ENCODE assay signal across 31 cellular contexts in the genomic region with DNA sequence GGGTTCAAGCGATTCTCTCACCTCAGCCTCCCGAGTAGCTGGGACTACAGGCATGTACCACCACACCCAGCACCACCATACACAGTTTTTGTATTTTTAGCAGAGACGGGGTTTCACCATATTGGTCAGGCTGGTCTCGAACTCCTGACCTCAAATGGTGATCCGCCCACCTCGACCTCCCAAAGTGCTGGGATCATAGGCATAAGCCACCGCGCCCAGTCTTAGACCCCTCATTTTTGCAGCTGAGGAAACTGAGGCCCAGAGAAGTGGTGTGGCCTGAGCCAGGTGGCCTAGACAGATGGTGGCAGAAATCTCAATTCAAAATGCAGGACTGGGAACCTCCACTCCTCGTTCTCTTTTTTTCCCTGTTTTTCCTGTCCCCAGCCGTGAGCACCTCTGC. TPM values are rescaled to one million over a fixed set of nuclear protein-coding genes. Genes with fewer than 3 reads are reported as not detected.
DNase-seq lines count a peak whose midpoint lies in the region; ATAC-seq, FAIRE-seq and TF ChIP-seq lines count a peak whose summit lies in the region.
"Had no signal": no experiment of that assay in that cellular context is flagged by ENCODE, and none has a peak within 500 bp of the region (broad histone marks: within the 10 kb centered on the region; RNA-seq: fewer than 3 reads in every experiment).

No MANE protein-coding gene starts in this region.

- H3K4me3 Mint-ChIP-seq in activated T-cell treated with anti-CD3 and anti-CD28 coated beads, Interleukin-2, amount 50 U/mL, for 24 hours: no peak overlapping the region
- no peak overlapping the region for H3K4me3 Mint-ChIP-seq in astrocyte (ENCODE audit: unreplicated experiment)
- H3K4me3 Mint-ChIP-seq: CD14-positive monocyte; CD4-positive, alpha-beta memory T cell; CD4-positive, CD25-positive, alpha-beta regulatory T cell; CD8-positive, alpha-beta memory T cell had no signal

- 94 to 96% (median 95%) methylated on average over 10 of the region's 10 CpGs for WGBS in heart left ventricle, 4 donors

- H3K4me1 Mint-ChIP-seq in activated T-cell treated with anti-CD3 and anti-CD28 coated beads, Interleukin-2, amount 50 U/mL, for 24 hours (ENCODE audit: low read depth): no peaks in the 10 kb centered on the region
- H3K4me1 Mint-ChIP-seq in astrocyte (ENCODE audit: low read depth, unreplicated experiment): peaks cover 16% of the 10 kb centered on the region
- H3K4me1 Mint-ChIP-seq: CD14-positive monocyte had no signal

- H2AFZ ChIP-seq in Karpas-422 (ENCODE audit: low read length) (no peak overlapping the region), astrocyte (ENCODE audit: low read depth, low read length) (no peak overlapping the region)

- ATAC-seq in HG02852 (IDR thresholded peaks at IDR 0.05; ENCODE audit: unreplicated experiment) (no peak), GM21423 (IDR thresholded peaks at IDR 0.05; ENCODE audit: unreplicated experiment) (no peak), heart left ventricle (no peak)
- ATAC-seq: GM12878 had no signal

- no peak overlapping the region for H3K4me3 ChIP-seq in Karpas-422 (ENCODE audit: low read length)
- no peak overlapping the region for H3K4me3 ChIP-seq in astrocyte (ENCODE audit: insufficient read depth, low read depth, low read length)
- H3K4me3 ChIP-seq in heart left ventricle: no peak overlapping the region
- H3K4me3 ChIP-seq: BLaER1, GM12878 had no signal

- peaks cover 10% of the 10 kb centered on the region for H3K4me1 ChIP-seq in Karpas-422 (ENCODE audit: low read length)
- no peaks in the 10 kb centered on the region for H3K4me1 ChIP-seq in astrocyte (ENCODE audit: insufficient read depth, low read length)
- H3K4me1 ChIP-seq in heart left ventricle: peaks cover 0 to 13% (median 2%) of the 10 kb centered on the region in 12 donors
- H3K4me1 ChIP-seq: BE2C, BLaER1 had no signal

- TF ChIP-seq POLR2A in heart left ventricle (IDR thresholded peaks at IDR 0.05): no peak

- no peak overlapping the region for H3K4me2 ChIP-seq in Karpas-422 (ENCODE audit: low read depth, low read length, poor library complexity, severe bottlenecking)
- H3K4me2 ChIP-seq in astrocyte (ENCODE audit: low read length): no peak overlapping the region
- H3K4me2 ChIP-seq: BLaER1 had no signal

- H3K9me3 Mint-ChIP-seq in activated T-cell treated with anti-CD3 and anti-CD28 coated beads, Interleukin-2, amount 50 U/mL, for 24 hours: no peaks in the 10 kb centered on the region
- H3K9me3 Mint-ChIP-seq in astrocyte (ENCODE audit: unreplicated experiment): no peaks in the 10 kb centered on the region
- H3K9me3 Mint-ChIP-seq: CD14-positive monocyte; CD4-positive, alpha-beta memory T cell; CD4-positive, CD25-positive, alpha-beta regulatory T cell; CD8-positive, alpha-beta memory T cell had no signal

- H3K27ac ChIP-seq in Karpas-422 (ENCODE audit: low read length) (no peak overlapping the region), astrocyte (ENCODE audit: low read depth, low read length) (no peak overlapping the region), heart left ventricle (no peak overlapping the region)
- H3K27ac ChIP-seq: BLaER1 had no signal

- H3K79me2 ChIP-seq in Karpas-422 (ENCODE audit: low read length): peaks cover 27% of the 10 kb centered on the region; the same call in 1 of the 2 replicates
- H3K79me2 ChIP-seq in astrocyte (ENCODE audit: insufficient read depth, low read length): peaks cover 11% of the 10 kb centered on the region

- H3K9me2 ChIP-seq in Karpas-422 (replicated peaks; ENCODE audit: insufficient read depth, low read length): no peaks in the 10 kb centered on the region

- H3K36me3 ChIP-seq in Karpas-422 (ENCODE audit: insufficient read depth, low read length): peaks cover 9% of the 10 kb centered on the region; the same call in 1 of the 2 replicates
- H3K36me3 ChIP-seq in astrocyte (ENCODE audit: insufficient read depth, low read length): peaks cover 4% of the 10 kb centered on the region
- H3K36me3 ChIP-seq in heart left ventricle: peaks cover 0 to 39% (median 18%) of the 10 kb centered on the region in 9 donors

- no peaks in the 10 kb centered on the region for H3K27me3 Mint-ChIP-seq in activated T-cell treated with anti-CD3 and anti-CD28 coated beads, Interleukin-2, amount 50 U/mL, for 24 hours
- H3K27me3 Mint-ChIP-seq in astrocyte (ENCODE audit: low read depth, unreplicated experiment): no peaks in the 10 kb centered on the region
- H3K27me3 Mint-ChIP-seq: CD4-positive, alpha-beta memory T cell; CD4-positive, CD25-positive, alpha-beta regulatory T cell; CD8-positive, alpha-beta memory T cell had no signal

- no peak for TF ChIP-seq CTCF in astrocyte (IDR thresholded peaks at IDR 0.05; ENCODE audit: insufficient read depth, low read depth, low read length)
- TF ChIP-seq CTCF in heart left ventricle (IDR thresholded peaks at IDR 0.05): no peak

- H3K27me3 ChIP-seq in Karpas-422 (ENCODE audit: low read length) (no peaks in the 10 kb centered on the region), astrocyte (ENCODE audit: insufficient read depth, low read length) (no peaks in the 10 kb centered on the region), heart left ventricle (no peaks in the 10 kb centered on the region)
- H3K27me3 ChIP-seq: BE2C, BLaER1 had no signal

- intact Hi-C loops in heart left ventricle (cut with DNase I): no loop called here

- no peak for DNase-seq in activated T-cell treated with anti-CD3 and anti-CD28 coated beads, Interleukin-2, amount 50 U/mL, for 24 hours
- no peak for DNase-seq in activated T-cell treated with anti-CD3 and anti-CD28 coated beads, Interleukin-2, amount 50 U/mL, for 48 hours
- DNase-seq in Karpas-422 (peak; percentile 5), astrocyte (ENCODE audit: low read depth) (no peak), heart left ventricle (no peak)
- DNase-seq: 8988T; ACHN; BE2C; C1 segment of cervical spinal cord; CD4-positive, alpha-beta memory T cell; CD4-positive, CD25-positive, alpha-beta regulatory T cell; CD8-positive, alpha-beta memory T cell; COR-L47; DMS 273 treated with DMSO at 0.1 percent for 48 hours; DMS153; DMS53; DMS79; DND-41; EL; GDM1 had no signal

- FAIRE-seq in astrocyte (lab: Jason Lieb, UNC): no peak
- FAIRE-seq: A204.1, GM12878, GM12892, GM18507 had no signal

- H4K20me1 ChIP-seq in Karpas-422 (ENCODE audit: insufficient read depth, low read depth, low read length): no peaks in the 10 kb centered on the region
- H4K20me1 ChIP-seq in astrocyte (ENCODE audit: insufficient read depth, low read length): peaks cover 11% of the 10 kb centered on the region

- H3K36me3 Mint-ChIP-seq in activated T-cell treated with anti-CD3 and anti-CD28 coated beads, Interleukin-2, amount 50 U/mL, for 24 hours (ENCODE audit: low read depth): peaks cover 79% of the 10 kb centered on the region
- H3K36me3 Mint-ChIP-seq in astrocyte (ENCODE audit: low read depth, unreplicated experiment): peaks cover 10% of the 10 kb centered on the region

- no peaks in the 10 kb centered on the region for H3K9me3 ChIP-seq in Karpas-422 (ENCODE audit: low read length)
- no peaks in the 10 kb centered on the region for H3K9me3 ChIP-seq in astrocyte (ENCODE audit: insufficient read depth, low read depth, low read length)
- no peaks in the 10 kb centered on the region for H3K9me3 ChIP-seq in heart left ventricle
- H3K9me3 ChIP-seq: BE2C, BLaER1 had no signal

- no peak overlapping the region for H3K9ac ChIP-seq in Karpas-422 (ENCODE audit: low read length)
- no peak overlapping the region for H3K9ac ChIP-seq in astrocyte (ENCODE audit: low read length)
- H3K9ac ChIP-seq: BLaER1 had no signal

- H3K27ac Mint-ChIP-seq in activated T-cell treated with anti-CD3 and anti-CD28 coated beads, Interleukin-2, amount 50 U/mL, for 24 hours: peak overlapping the region; percentile 33
- peak overlapping the region; percentile 7 for H3K27ac Mint-ChIP-seq in astrocyte (ENCODE audit: unreplicated experiment)

RNA-seq across cellular contexts. Expression of gene FAM209A, which starts 12.6 kb away (rescaled TPM):
- total RNA-seq in Karpas-422 (2014; rRNA removed; shearing (Covaris generic); ENCODE audit: low replicate concordance): 0.25 TPM in 1 of 2 replicates, not detected in the other
- 0.32 TPM in 1 of 2 replicates, not detected in the other for total RNA-seq in astrocyte
- total RNA-seq in heart left ventricle: under 1 TPM in 1 of 9 donors, not detected in 8; 0.35 TPM
- polyA plus RNA-seq in heart left ventricle: not detected
- total RNA-seq: Daoy, G401 had no signal
- polyA plus RNA-seq: AG04450 had no signal

RNA-seq across cellular contexts. Expression of gene FAM209B, which starts 21.1 kb away (rescaled TPM):
- total RNA-seq in Karpas-422 (2014; rRNA removed; shearing (Covaris generic); ENCODE audit: low replicate concordance): 0.60 TPM in 1 of 2 replicates, not detected in the other
- total RNA-seq in astrocyte (0.60 TPM in 1 of 2 replicates, not detected in the other), heart left ventricle (under 1 TPM in 2 of 9 donors, not detected in 7; 0.42 to 0.53 TPM)
- polyA plus RNA-seq in heart left ventricle: under 1 TPM; 0.50 to 0.76 TPM
- total RNA-seq: Daoy, G401 had no signal

RNA-seq across cellular contexts. Expression of gene RTF2, which starts 43.5 kb away (rescaled TPM):
- 43.3 and 46.0 TPM in 2 replicates for total RNA-seq in Karpas-422 (2014; rRNA removed; shearing (Covaris generic); ENCODE audit: low replicate concordance)
- total RNA-seq in astrocyte (76.5 and 81.4 TPM in 2 replicates), heart left ventricle (100 to 1,000 TPM in 1 of 9 donors, 10 to 100 TPM in 8; 61.9 to 101 (median 86.2) TPM)
- polyA plus RNA-seq in heart left ventricle: 100 to 1,000 TPM in 1 of 2 donors, 10 to 100 TPM in 1; 50.7 to 114 TPM
